ENCODE assay signal across 15 cellular contexts in genomic region chr19:12224676-12225075, GRCh38.
"Had no signal": no experiment of that assay in that cellular context is flagged by ENCODE, and none has a peak within 500 bp of the region (broad histone marks: within the 10 kb centered on the region; RNA-seq: fewer than 3 reads in every experiment).

No MANE protein-coding gene starts in this region.

- ATAC-seq: effector memory CD8-positive, alpha-beta T cell; natural killer cell; right cardiac atrium had no signal

- H3K27me3 ChIP-seq: esophagus muscularis mucosa, hepatocyte, neural progenitor cell, ovary had no signal

- H3K4me3 ChIP-seq: esophagus muscularis mucosa, hepatocyte, neural progenitor cell, ovary, smooth muscle cell had no signal

- DNase-seq: effector memory CD8-positive, alpha-beta T cell; head of caudate nucleus; mammary epithelial cell; natural killer cell; nucleus accumbens; ovary; right cardiac atrium; stimulated activated CD4-positive, alpha-beta T cell treated with anti-CD3 and anti-CD28 coated beads, Interleukin-2, amount 100 ng/mL, for 48 hours; stimulated activated naive CD4-positive, alpha-beta T cell treated with Interleukin-2 at 50 U/mL for 16 hours; trophoblast cell had no signal

- H3K36me3 ChIP-seq: neural progenitor cell, ovary had no signal

- H3K27ac ChIP-seq: epithelial cell of prostate, esophagus muscularis mucosa, hepatocyte, neural progenitor cell, ovary had no signal

- H3K79me2 ChIP-seq: hepatocyte had no signal

- H3K4me2 ChIP-seq: hepatocyte, neural progenitor cell, smooth muscle cell had no signal

- H2AFZ ChIP-seq: hepatocyte, neural progenitor cell had no signal

- H3K9ac ChIP-seq: neural progenitor cell had no signal

- H3K4me1 ChIP-seq: esophagus muscularis mucosa, neural progenitor cell had no signal

- H3K9me3 ChIP-seq: esophagus muscularis mucosa had no signal
